ENCODE assay signal across 22 cellular contexts in the genomic region with DNA sequence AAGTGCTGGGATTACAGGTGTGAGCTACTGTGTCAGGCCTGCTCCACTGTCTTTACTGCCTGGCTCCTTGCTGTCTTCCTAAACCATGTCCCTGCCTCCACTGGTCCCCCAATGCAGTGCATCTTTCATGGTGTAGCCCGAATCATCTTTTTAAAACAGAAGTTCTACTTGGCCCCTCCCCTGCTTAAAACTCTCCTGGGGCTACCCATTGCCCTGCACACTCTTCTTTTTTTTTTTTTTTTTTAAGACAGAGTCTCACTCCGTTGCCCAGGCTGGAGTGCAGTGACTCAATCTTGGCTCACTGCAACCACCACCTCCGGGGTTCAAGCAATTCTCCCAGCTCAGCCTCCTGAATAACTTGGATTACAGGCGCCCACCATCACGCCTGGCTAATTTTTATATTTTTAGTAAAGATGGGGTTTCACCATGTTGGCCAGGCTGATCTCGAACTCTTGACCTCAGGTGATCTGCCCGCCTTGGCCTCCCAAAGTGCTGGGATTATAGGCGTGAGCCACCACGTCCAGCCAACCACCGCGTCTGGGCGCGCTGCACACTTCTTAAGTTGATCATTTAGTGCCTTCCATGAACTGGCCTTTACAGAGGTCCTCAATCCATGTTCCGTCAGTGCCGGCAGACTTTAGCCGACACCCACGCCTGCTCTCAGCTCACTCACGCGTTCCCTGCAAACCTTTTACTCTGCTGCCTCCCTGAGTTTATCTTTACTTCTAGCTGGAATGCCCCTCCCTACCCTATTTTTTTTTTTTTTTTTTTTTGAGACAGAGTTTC. TPM values are rescaled to one million over a fixed set of nuclear protein-coding genes. Genes with fewer than 3 reads are reported as not detected.
DNase-seq lines count a peak whose midpoint lies in the region; ATAC-seq and TF ChIP-seq lines count a peak whose summit lies in the region.
"Had no signal": no experiment of that assay in that cellular context is flagged by ENCODE, and none has a peak within 500 bp of the region (broad histone marks: within the 10 kb centered on the region; RNA-seq: fewer than 3 reads in every experiment).

No MANE protein-coding gene starts in this region.

- H4K20me1 ChIP-seq in hepatocyte (ENCODE audit: insufficient read depth, poor library complexity, severe bottlenecking) (no peaks in the 10 kb centered on the region), osteoblast (ENCODE audit: insufficient read depth, low read length) (no peaks in the 10 kb centered on the region)

- CTCF ChIA-PET in RWPE1 (lab: Yijun Ruan, JAX), result interaction anchor here (0.6 kb wide), 2 partner anchors 23 to 234 kb away, joined by 4 to 5 read pairs; no protein-coding TSS in a partner anchor

- no peaks in the 10 kb centered on the region for H3K9me3 ChIP-seq in hepatocyte (ENCODE audit: low read depth)
- H3K9me3 ChIP-seq in osteoblast (ENCODE audit: low read depth, low read length), result no peaks in the 10 kb centered on the region
- H3K9me3 ChIP-seq: adrenal gland, sigmoid colon, transverse colon had no signal

- no peaks in the 10 kb centered on the region for H3K36me3 ChIP-seq in hepatocyte (replicated peaks; ENCODE audit: insufficient read depth, low read depth)
- H3K36me3 ChIP-seq in osteoblast (ENCODE audit: insufficient read depth, low read length), result no peaks in the 10 kb centered on the region
- no peaks in the 10 kb centered on the region for H3K36me3 ChIP-seq in brain microvascular endothelial cell (replicated peaks)
- H3K36me3 ChIP-seq: adrenal gland, sigmoid colon, transverse colon had no signal

- no peaks in the 10 kb centered on the region for H3K9me2 ChIP-seq in hepatocyte (replicated peaks; ENCODE audit: insufficient read depth)

- peaks cover 4% of the 10 kb centered on the region for H3K4me1 ChIP-seq in hepatocyte (ENCODE audit: insufficient read depth)
- peaks cover 1% of the 10 kb centered on the region for H3K4me1 ChIP-seq in osteoblast (ENCODE audit: insufficient read depth, low read length)

- no peak overlapping the region for H3K4me3 ChIP-seq in hepatocyte
- H3K4me3 ChIP-seq in osteoblast (ENCODE audit: insufficient read depth, low read length), result no peak overlapping the region
- H3K4me3 ChIP-seq in brain microvascular endothelial cell (ENCODE audit: low read depth, low read length), result no peak overlapping the region
- H3K4me3 ChIP-seq: adrenal gland, sigmoid colon, transverse colon had no signal

- DNase-seq in RWPE1 (ENCODE audit: low spot score) (no peak), hepatocyte (ENCODE audit: low spot score) (peak; percentile 51), renal cortical epithelial cell (ENCODE audit: low read depth) (peak; percentile 89), osteoblast (ENCODE audit: insufficient read length, low spot score, missing footprints) (no peak), brain microvascular endothelial cell (no peak)
- DNase-seq: activated CD4-positive, alpha-beta T cell treated with anti-CD3 and anti-CD28 coated beads for 48 hours; activated CD8-positive, alpha-beta memory T cell treated with anti-CD3 and anti-CD28 coated beads, Interleukin-2, amount 50 U/mL, for 4 hours; activated effector memory CD4-positive, alpha-beta T cell treated with Interleukin-2 at 50 U/mL for 16 hours; adrenal gland; foreskin melanocyte; left cardiac atrium; NCI-H1417; NCI-H2107; NCI-H524; sigmoid colon; stimulated activated naive CD4-positive, alpha-beta T cell treated with Interleukin-2 at 50 U/mL for 16 hours; transverse colon had no signal

- in situ Hi-C loops in brain microvascular endothelial cell (cut with HindIII; ENCODE audit: low pct_ligation_motif_present, low sequenced_read_pairs), result no loop called here

- no peak for ATAC-seq in HG03039 (IDR thresholded peaks at IDR 0.05; ENCODE audit: unreplicated experiment)

- no peaks in the 10 kb centered on the region for H3K79me2 ChIP-seq in hepatocyte
- no peaks in the 10 kb centered on the region for H3K79me2 ChIP-seq in osteoblast (ENCODE audit: insufficient read depth, low read length)

- TF ChIP-seq CTCF in RWPE1 (conservative IDR thresholded peaks at IDR 0.05; ENCODE audit: low read depth), result no peak
- no peak for TF ChIP-seq CTCF in hepatocyte (IDR thresholded peaks at IDR 0.05; ENCODE audit: poor library complexity)
- no peak for TF ChIP-seq CTCF in osteoblast (IDR thresholded peaks at IDR 0.05; ENCODE audit: extremely low read depth, low read depth, low read length)
- TF ChIP-seq CTCF in brain microvascular endothelial cell (IDR thresholded peaks at IDR 0.05; ENCODE audit: low read depth, low read length, missing control alignments), result no peak

- no peaks in the 10 kb centered on the region for H3K27me3 ChIP-seq in hepatocyte
- peaks cover 4% of the 10 kb centered on the region for H3K27me3 ChIP-seq in osteoblast (ENCODE audit: insufficient read depth, low read length)
- no peaks in the 10 kb centered on the region for H3K27me3 ChIP-seq in brain microvascular endothelial cell (replicated peaks)
- H3K27me3 ChIP-seq: adrenal gland, sigmoid colon, transverse colon had no signal

- H3K27ac ChIP-seq in RWPE1, result peak overlapping the region; percentile 33; the same call in 1 of the 2 replicates
- H3K27ac ChIP-seq in hepatocyte, result no peak overlapping the region
- no peak overlapping the region for H3K27ac ChIP-seq in osteoblast (ENCODE audit: low read depth, low read length)
- H3K27ac ChIP-seq in brain microvascular endothelial cell, result no peak overlapping the region
- H3K27ac ChIP-seq: adrenal gland, epithelial cell of prostate, sigmoid colon, transverse colon had no signal

- no peak overlapping the region for H3K4me2 ChIP-seq in hepatocyte
- no peak overlapping the region for H3K4me2 ChIP-seq in osteoblast (ENCODE audit: insufficient read depth, low read length)

- WGBS in hepatocyte (ENCODE audit: low lambda C conversion rate, missing lambda C conversion rate), result 85% methylated on average over 19 of the region's 19 CpGs

- no peak overlapping the region for H2AFZ ChIP-seq in hepatocyte
- no peak overlapping the region for H2AFZ ChIP-seq in osteoblast (ENCODE audit: low read length)

- POLR2A ChIA-PET in RWPE1 (lab: Yijun Ruan, JAX; ENCODE audit: low non-redundant PET), result no interaction called here

RNA-seq across cellular contexts. Expression of gene FCN3, which starts 2.4 kb away (rescaled TPM):
- total RNA-seq in hepatocyte (not detected in 2 replicates), renal cortical epithelial cell (not detected in 2 replicates), osteoblast (not detected in 2 replicates)
- polyA plus RNA-seq in hepatocyte, result not detected in 2 replicates
- total RNA-seq: dermis microvascular lymphatic vessel endothelial cell, M059J, osteocyte had no signal

RNA-seq across cellular contexts. Expression of gene MAP3K6, which starts 5.5 kb away (rescaled TPM):
- total RNA-seq in hepatocyte (4.3 and 6.3 TPM in 2 replicates), renal cortical epithelial cell (14.8 and 15.8 TPM in 2 replicates), osteoblast (25.7 and 29.8 TPM in 2 replicates)
- 20.4 and 24.8 TPM in 2 replicates for polyA plus RNA-seq in hepatocyte

RNA-seq across cellular contexts. Expression of gene CD164L2, which starts 10.9 kb away (rescaled TPM):
- total RNA-seq in hepatocyte (not detected in 2 replicates), renal cortical epithelial cell (not detected in 2 replicates), osteoblast (not detected in 2 replicates)
- 0.19 TPM in 1 of 2 replicates, not detected in the other for polyA plus RNA-seq in hepatocyte
- total RNA-seq: dermis microvascular lymphatic vessel endothelial cell, left cardiac atrium, M059J, osteocyte, sigmoid colon, transverse colon had no signal

RNA-seq across cellular contexts. Expression of gene GPR3, which starts 20.2 kb away (rescaled TPM):
- 0.32 and 0.47 TPM in 2 replicates for total RNA-seq in hepatocyte
- 1.5 and 2.2 TPM in 2 replicates for polyA plus RNA-seq in hepatocyte
- 0.25 TPM in 1 of 2 replicates, not detected in the other for total RNA-seq in renal cortical epithelial cell
- total RNA-seq in osteoblast, result under 0.01 and 0.36 TPM in 2 replicates
- total RNA-seq: transverse colon had no signal

RNA-seq across cellular contexts. Expression of gene SYTL1, which starts 30.4 kb away (rescaled TPM):
- total RNA-seq in hepatocyte (10.6 and 12.1 TPM in 2 replicates), renal cortical epithelial cell (9.0 and 25.4 TPM in 2 replicates), osteoblast (under 0.01 TPM in 1 of 2 replicates, not detected in the other)
- 21.7 and 26.2 TPM in 2 replicates for polyA plus RNA-seq in hepatocyte

Comparison
In these comparisons a context has a peak if more than half of its experiments do, and no peak if none do; other contexts are left out.
1. DNase-seq: peak in hepatocyte (single experiment) and renal cortical epithelial cell (single experiment); none in RWPE1 (single experiment), osteoblast (single experiment) and brain microvascular endothelial cell (single experiment).